In the genomic region with DNA sequence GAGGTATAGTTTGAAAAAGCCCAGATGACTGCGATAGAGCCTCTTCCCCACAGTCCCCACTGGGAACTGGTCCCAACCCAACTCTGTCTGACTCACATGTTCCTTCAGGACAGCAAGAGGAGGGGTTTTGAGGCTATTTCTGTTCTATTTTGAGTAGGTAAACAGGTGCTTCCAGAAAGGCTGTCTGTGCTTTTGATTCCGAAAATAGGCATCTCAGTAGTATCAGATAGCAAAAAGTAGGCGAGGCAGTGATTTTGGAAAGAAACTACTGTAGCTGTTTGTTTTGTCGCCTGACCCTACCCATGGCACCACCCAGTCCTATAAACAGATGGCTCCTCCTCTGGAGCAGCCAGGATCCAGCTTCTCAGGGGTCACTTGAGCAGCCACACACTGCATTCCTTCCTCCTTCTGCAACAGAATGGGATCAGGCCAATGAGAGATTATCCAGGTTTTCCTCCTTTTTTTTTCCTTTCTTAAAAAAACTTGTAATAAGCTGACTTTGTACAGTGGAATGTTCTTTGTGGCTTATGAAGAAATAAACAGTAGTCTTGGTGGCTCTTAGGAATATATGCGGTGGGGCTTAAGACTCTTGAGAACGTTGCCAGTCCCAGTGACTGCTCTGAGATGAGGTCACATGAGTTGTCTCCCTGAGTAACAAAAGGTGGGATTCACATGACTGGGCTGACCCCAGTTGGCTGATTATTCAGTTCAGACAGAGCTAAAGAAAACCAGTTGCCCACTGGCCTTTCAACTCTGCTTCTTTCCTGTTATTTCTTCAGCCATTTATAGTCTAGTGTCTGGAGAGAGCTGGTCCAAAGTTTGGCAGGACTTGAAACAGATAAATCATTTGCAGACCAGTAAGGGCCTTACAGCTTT, we compare ENCODE assay signal across 12 cellular contexts.
A peak's percentile ranks its signal among the peaks of the same experiment; 100 is the strongest.
DNase-seq lines count a peak whose midpoint lies in the region; ATAC-seq and TF ChIP-seq lines count a peak whose summit lies in the region.
"Had no signal": no experiment of that assay in that cellular context is flagged by ENCODE, and none has a peak within 500 bp of the region (broad histone marks: within the 10 kb centered on the region; RNA-seq: fewer than 3 reads in every experiment).

No MANE protein-coding gene starts in this region.

- no peak overlapping the region for H3K18ac ChIP-seq in neuronal stem cell (ENCODE audit: low read length)

- H4K91ac ChIP-seq in neuronal stem cell (ENCODE audit: low read depth, low read length, poor library complexity), result no peak overlapping the region

- peaks cover 5% of the 10 kb centered on the region for H3K4me1 Mint-ChIP-seq in mesothelial cell of epicardium

- no peak overlapping the region for H3K14ac ChIP-seq in neuronal stem cell (ENCODE audit: low read length)

- no peak overlapping the region for H2BK12ac ChIP-seq in neuronal stem cell (ENCODE audit: low read length)

- H2BK5ac ChIP-seq in neuronal stem cell (ENCODE audit: low read length), result no peak overlapping the region

- H3K36me3 ChIP-seq in neuronal stem cell (replicated peaks in 1 of 2; ENCODE audit: control insufficient read depth in 2 of 2, insufficient read depth in 2 of 2, low read length in 2 of 2), result no peaks in the 10 kb centered on the region

- no peak for ATAC-seq in GM21576 (IDR thresholded peaks at IDR 0.05; ENCODE audit: unreplicated experiment)
- ATAC-seq: activated naive CD4-positive, alpha-beta T cell treated with anti-CD3 and anti-CD28 coated beads, Interleukin-2, amount 50 U/mL, for 72 hours; CD8-positive, alpha-beta T cell had no signal

- no peak overlapping the region for H2BK120ac ChIP-seq in neuronal stem cell (ENCODE audit: low read depth, low read length)

- no peaks in the 10 kb centered on the region for H3K27me3 ChIP-seq in neuronal stem cell (ENCODE audit: control insufficient read depth in 3 of 3, insufficient read depth in 3 of 3, low read depth in 1 of 3, low read length in 3 of 3)

- H3K4me3 Mint-ChIP-seq in mesothelial cell of epicardium, result no peak overlapping the region
- H3K4me3 Mint-ChIP-seq: CD8-positive, alpha-beta T cell had no signal

- no peaks in the 10 kb centered on the region for H3K27me3 Mint-ChIP-seq in mesothelial cell of epicardium (ENCODE audit: low read depth)

- H2BK15ac ChIP-seq in neuronal stem cell (ENCODE audit: low read length), result no peak overlapping the region

- peak overlapping the region; percentile 10; the same call in 1 of the 2 replicates for H3K4me3 ChIP-seq in AG09309 (ENCODE audit: control insufficient read depth, low read depth, low read length)
- no peak overlapping the region for H3K4me3 ChIP-seq in neuronal stem cell (ENCODE audit: low read length in 2 of 2)

- H4K8ac ChIP-seq in neuronal stem cell (ENCODE audit: low read depth, low read length), result no peak overlapping the region

- H3K4ac ChIP-seq in neuronal stem cell (ENCODE audit: low read length), result no peak overlapping the region

- H3K36me3 Mint-ChIP-seq in mesothelial cell of epicardium, result no peaks in the 10 kb centered on the region
- H3K36me3 Mint-ChIP-seq: activated naive CD4-positive, alpha-beta T cell treated with anti-CD3 and anti-CD28 coated beads, Interleukin-2, amount 50 U/mL, for 72 hours; CD8-positive, alpha-beta T cell had no signal

- no peaks in the 10 kb centered on the region for H3K9me3 Mint-ChIP-seq in mesothelial cell of epicardium
- H3K9me3 Mint-ChIP-seq: CD8-positive, alpha-beta T cell had no signal

- H2AFZ ChIP-seq in neuronal stem cell (ENCODE audit: low read length), result peak overlapping the region; percentile 71

- no peaks in the 10 kb centered on the region for H3K9me3 ChIP-seq in neuronal stem cell (replicated peaks in 1 of 2; ENCODE audit: control insufficient read depth in 2 of 2, insufficient read depth in 1 of 2, low read depth in 1 of 2, low read length in 2 of 2)

- H3K27ac ChIP-seq in neuronal stem cell (replicated peaks; ENCODE audit: low read length), result no peak overlapping the region

- no peaks in the 10 kb centered on the region for H3K79me1 ChIP-seq in neuronal stem cell (ENCODE audit: low read depth, low read length)

- no peak overlapping the region for H3K27ac Mint-ChIP-seq in mesothelial cell of epicardium
- H3K27ac Mint-ChIP-seq: activated naive CD4-positive, alpha-beta T cell treated with anti-CD3 and anti-CD28 coated beads, Interleukin-2, amount 50 U/mL, for 72 hours; CD8-positive, alpha-beta T cell had no signal

- H3K4me2 ChIP-seq in neuronal stem cell (ENCODE audit: insufficient read depth, low read length, poor library complexity, severe bottlenecking), result no peak overlapping the region

- TF ChIP-seq CTCF in AG09309 (IDR thresholded peaks at IDR 0.05; ENCODE audit: control insufficient read depth, insufficient read depth, low read depth, low read length, missing control alignments) (no peak), mesothelial cell of epicardium (IDR thresholded peaks at IDR 0.05; ENCODE audit: unreplicated experiment) (no peak)

- WGBS in neuronal stem cell (ENCODE audit: extremely low coverage in 2 of 2, insufficient read length in 2 of 2, insufficient replicate concordance in 1 of 2), 2 donors, result no CpG with 5 or more reads among the region's 6 CpGs

- H3K23ac ChIP-seq in neuronal stem cell (ENCODE audit: low read depth, low read length, poor library complexity), result no peak overlapping the region

- DNase-seq in AG09309 (ENCODE audit: low read depth) (peak; percentile 97), RPMI8226 (peak; percentile 47), fibroblast of peridontal ligament (ENCODE audit: extremely low read depth) (peak; percentile 99), neuronal stem cell (ENCODE audit: low spot score) (no peak), AML-193 (lab: John Stamatoyannopoulos, UW) (no peak), mesothelial cell of epicardium (ENCODE audit: low spot score in 2 of 2, unreplicated experiment in 2 of 2) (no peak)
- no peak for DNase-seq in stimulated activated naive CD4-positive, alpha-beta T cell treated with Interleukin-2 at 50 U/mL for 16 hours (lab: John Stamatoyannopoulos, UW)
- DNase-seq: CD8-positive, alpha-beta T cell; NCI-H510A; stimulated activated CD4-positive, alpha-beta T cell treated with anti-CD3 and anti-CD28 coated beads, Interleukin-12 subunit alpha, Interleukin-12 subunit beta, amount 100 ng/mL, for 4 hours had no signal

- no peaks in the 10 kb centered on the region for H3K4me1 ChIP-seq in neuronal stem cell (ENCODE audit: control insufficient read depth in 2 of 2, insufficient read depth in 1 of 2, low read depth in 1 of 2, low read length in 2 of 2)

- no peak overlapping the region for H3K9ac ChIP-seq in neuronal stem cell (ENCODE audit: low read depth, low read length, poor library complexity)

- no peak overlapping the region for H2AK5ac ChIP-seq in neuronal stem cell (ENCODE audit: low read depth, low read length)

Comparison
In these comparisons a context has a peak if more than half of its experiments do, and no peak if none do; other contexts are left out.
1. DNase-seq: peak in AG09309 (single experiment), RPMI8226 (single experiment) and fibroblast of peridontal ligament (single experiment); none in neuronal stem cell (single experiment), stimulated activated naive CD4-positive, alpha-beta T cell treated with Interleukin-2 at 50 U/mL for 16 hours (single experiment), AML-193 (0 of 2) and mesothelial cell of epicardium (0 of 2).